In the genomic region with DNA sequence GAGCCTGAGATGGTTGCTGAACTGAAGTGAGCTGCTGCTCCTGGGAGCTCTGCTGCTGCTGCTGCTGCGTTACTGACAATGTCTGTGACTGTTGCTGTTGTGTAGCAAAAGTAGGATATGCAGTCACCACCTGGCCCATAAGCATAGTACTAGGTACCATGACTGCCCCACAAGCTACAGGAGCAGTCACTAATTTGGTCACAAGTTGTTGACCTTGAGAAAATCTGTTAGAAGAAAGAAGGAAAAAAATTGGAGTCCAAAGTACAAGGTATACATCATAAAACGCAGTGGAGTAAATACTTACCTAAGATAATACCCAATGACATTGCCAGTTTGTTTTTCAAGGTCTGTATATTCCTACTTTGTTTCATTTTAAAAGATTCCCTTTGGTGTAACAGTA, we compare ENCODE assay signal across 23 cellular contexts. TPM values are rescaled to one million over a fixed set of nuclear protein-coding genes. Genes with fewer than 3 reads are reported as not detected.
DNase-seq lines count a peak whose midpoint lies in the region; ATAC-seq and TF ChIP-seq lines count a peak whose summit lies in the region.
"Had no signal": no experiment of that assay in that cellular context is flagged by ENCODE, and none has a peak within 500 bp of the region (broad histone marks: within the 10 kb centered on the region; RNA-seq: fewer than 3 reads in every experiment).

No MANE protein-coding gene starts in this region.

- peaks cover 5% of the 10 kb centered on the region for H4K20me1 ChIP-seq in osteoblast (ENCODE audit: insufficient read depth, low read length)

- H3K9ac ChIP-seq in duodenal mucosa (ENCODE audit: low read depth in 1 of 2, low read length in 2 of 2) = no peak overlapping the region
- no peak overlapping the region for H3K9ac ChIP-seq in mesendoderm (ENCODE audit: low read length)

- no peak overlapping the region for H2BK15ac ChIP-seq in mesendoderm (replicated peaks; ENCODE audit: low read depth)

- no peak for ATAC-seq in stimulated activated naive CD8-positive, alpha-beta T cell treated with anti-CD3 and anti-CD28 coated beads, Interleukin-15, Interleukin-2, amounts not matched to agents 100 U/mL and 50 U/mL, for 24 hours
- no peak for ATAC-seq in HG03342 (IDR thresholded peaks at IDR 0.05; ENCODE audit: unreplicated experiment)
- ATAC-seq: naive thymus-derived CD8-positive, alpha-beta T cell; sciatic nerve had no signal

- H3K27ac Mint-ChIP-seq in stimulated activated naive CD8-positive, alpha-beta T cell treated with anti-CD3 and anti-CD28 coated beads, Interleukin-15, Interleukin-2, amounts not matched to agents 100 ng/mL and 50 ng/mL, for 24 hours = peak overlapping the region; percentile 37
- H3K27ac Mint-ChIP-seq: activated naive CD8-positive, alpha-beta T cell treated with anti-CD3 and anti-CD28 coated beads for 36 hours had no signal

- H3K36me3 Mint-ChIP-seq in stimulated activated naive CD8-positive, alpha-beta T cell treated with anti-CD3 and anti-CD28 coated beads, Interleukin-15, Interleukin-2, amounts not matched to agents 100 ng/mL and 50 ng/mL, for 24 hours (ENCODE audit: low read depth) = peaks cover 63% of the 10 kb centered on the region

- H3K23ac ChIP-seq in mesendoderm (ENCODE audit: low read length) = no peak overlapping the region

- H3K4me2 ChIP-seq in osteoblast (ENCODE audit: insufficient read depth, low read length) = no peak overlapping the region
- H3K4me2 ChIP-seq in mesendoderm (ENCODE audit: low read length) = no peak overlapping the region
- H3K4me2 ChIP-seq: PC-9 had no signal

- TF ChIP-seq CTCF in osteoblast (IDR thresholded peaks at IDR 0.05; ENCODE audit: extremely low read depth, low read depth, low read length) = no peak

- H3K56ac ChIP-seq in mesendoderm (ENCODE audit: low read length) = no peak overlapping the region

- no peak overlapping the region for H4K5ac ChIP-seq in mesendoderm (ENCODE audit: low read length)

- no peaks in the 10 kb centered on the region for H3K9me3 Mint-ChIP-seq in stimulated activated naive CD8-positive, alpha-beta T cell treated with anti-CD3 and anti-CD28 coated beads, Interleukin-15, Interleukin-2, amounts not matched to agents 100 ng/mL and 50 ng/mL, for 24 hours
- H3K9me3 Mint-ChIP-seq: activated naive CD8-positive, alpha-beta T cell treated with anti-CD3 and anti-CD28 coated beads for 36 hours; naive thymus-derived CD8-positive, alpha-beta T cell had no signal

- H2BK5ac ChIP-seq in mesendoderm (ENCODE audit: low read length) = no peak overlapping the region

- H3K4me3 ChIP-seq in duodenal mucosa (ENCODE audit: low read depth in 1 of 2, low read length in 2 of 2) (no peak overlapping the region), osteoblast (ENCODE audit: insufficient read depth, low read length) (no peak overlapping the region), mesendoderm (ENCODE audit: low read length) (no peak overlapping the region)
- H3K4me3 ChIP-seq: PC-9 had no signal

- H2BK120ac ChIP-seq in mesendoderm (ENCODE audit: low read depth, low read length) = no peak overlapping the region

- no peak overlapping the region for H4K8ac ChIP-seq in mesendoderm (ENCODE audit: low read depth, low read length)

- no peaks in the 10 kb centered on the region for H3K27me3 Mint-ChIP-seq in stimulated activated naive CD8-positive, alpha-beta T cell treated with anti-CD3 and anti-CD28 coated beads, Interleukin-15, Interleukin-2, amounts not matched to agents 100 ng/mL and 50 ng/mL, for 24 hours
- H3K27me3 Mint-ChIP-seq: activated naive CD8-positive, alpha-beta T cell treated with anti-CD3 and anti-CD28 coated beads for 36 hours; naive thymus-derived CD8-positive, alpha-beta T cell had no signal

- H3K27ac ChIP-seq in duodenal mucosa (ENCODE audit: low read depth, low read length) (peak overlapping the region; percentile 6), osteoblast (ENCODE audit: low read depth, low read length) (peak overlapping the region; percentile 47), mesendoderm (ENCODE audit: low read depth, low read length) (no peak overlapping the region)
- H3K27ac ChIP-seq: PC-9 had no signal

- no peak overlapping the region for H3K4ac ChIP-seq in mesendoderm (ENCODE audit: low read depth, low read length)

- H3K79me1 ChIP-seq in mesendoderm (ENCODE audit: low read length) = no peaks in the 10 kb centered on the region

- H3K4me1 ChIP-seq in duodenal mucosa (ENCODE audit: control insufficient read depth in 1 of 2, insufficient read depth in 2 of 2, low read length in 2 of 2) = peaks cover 11 to 28% of the 10 kb centered on the region in 2 donors
- H3K4me1 ChIP-seq in osteoblast (ENCODE audit: insufficient read depth, low read length) = peaks cover 9% of the 10 kb centered on the region
- no peaks in the 10 kb centered on the region for H3K4me1 ChIP-seq in mesendoderm (ENCODE audit: control insufficient read depth, low read depth, low read length)
- H3K4me1 ChIP-seq: BE2C had no signal

- peaks cover 21% of the 10 kb centered on the region for H3K4me1 Mint-ChIP-seq in stimulated activated naive CD8-positive, alpha-beta T cell treated with anti-CD3 and anti-CD28 coated beads, Interleukin-15, Interleukin-2, amounts not matched to agents 100 ng/mL and 50 ng/mL, for 24 hours (ENCODE audit: low read depth)

- no peak overlapping the region for H2AK5ac ChIP-seq in mesendoderm (ENCODE audit: low read length)

- no peak overlapping the region for H3K18ac ChIP-seq in mesendoderm (ENCODE audit: low read length)

- no peak overlapping the region for H3K4me3 Mint-ChIP-seq in stimulated activated naive CD8-positive, alpha-beta T cell treated with anti-CD3 and anti-CD28 coated beads, Interleukin-15, Interleukin-2, amounts not matched to agents 100 ng/mL and 50 ng/mL, for 24 hours
- H3K4me3 Mint-ChIP-seq: activated naive CD8-positive, alpha-beta T cell treated with anti-CD3 and anti-CD28 coated beads for 36 hours; naive thymus-derived CD8-positive, alpha-beta T cell had no signal

- no peaks in the 10 kb centered on the region for H3K27me3 ChIP-seq in duodenal mucosa (ENCODE audit: control insufficient read depth in 1 of 2, insufficient read depth in 2 of 2, low read length in 2 of 2)
- no peaks in the 10 kb centered on the region for H3K27me3 ChIP-seq in osteoblast (ENCODE audit: insufficient read depth, low read length)
- H3K27me3 ChIP-seq in mesendoderm (ENCODE audit: insufficient read depth, low read length, poor library complexity) = no peaks in the 10 kb centered on the region
- H3K27me3 ChIP-seq: BE2C had no signal

- no peak overlapping the region for H2AFZ ChIP-seq in osteoblast (ENCODE audit: low read length)
- H2AFZ ChIP-seq: PC-9 had no signal

- no CpG with 5 or more reads among the region's 2 CpGs for WGBS in mesendoderm (ENCODE audit: extremely low coverage, insufficient coverage, low lambda C conversion rate)

- no peaks in the 10 kb centered on the region for H3K9me3 ChIP-seq in duodenal mucosa (ENCODE audit: control insufficient read depth in 1 of 2, low read length in 2 of 2)
- no peaks in the 10 kb centered on the region for H3K9me3 ChIP-seq in osteoblast (ENCODE audit: low read depth, low read length)
- H3K9me3 ChIP-seq: BE2C had no signal

- DNase-seq in stimulated activated naive CD8-positive, alpha-beta T cell treated with anti-CD3 and anti-CD28 coated beads, Interleukin-15, Interleukin-2, amounts not matched to agents 100 U/mL and 50 U/mL, for 24 hours = no peak
- DNase-seq in osteoblast (ENCODE audit: insufficient read length, low spot score, missing footprints) = no peak
- no peak for DNase-seq in NCI-H1048 (lab: John Stamatoyannopoulos, UW)
- no peak for DNase-seq in mesendoderm
- DNase-seq in GOT3 (lab: John Stamatoyannopoulos, UW) = no peak
- DNase-seq: activated CD4-positive, alpha-beta T cell treated with anti-CD3 and anti-CD28 coated beads, Interleukin-2, amount 50 U/mL, for 48 hours; activated CD4-positive, CD25-positive, alpha-beta regulatory T cell; activated CD8-positive, alpha-beta memory T cell treated with anti-CD3 and anti-CD28 coated beads, Interleukin-2, amount 50 U/mL, for 4 hours; activated effector memory CD4-positive, alpha-beta T cell treated with Interleukin-2 at 50 U/mL for 16 hours; activated naive CD8-positive, alpha-beta T cell treated with anti-CD3 and anti-CD28 coated beads for 36 hours; BE2C; effector CD4-positive, alpha-beta T cell; erythroblast; head of caudate nucleus; KG1; naive thymus-derived CD8-positive, alpha-beta T cell; NCI-H524; PC-9; SHP77 had no signal

- H3K36me3 ChIP-seq in duodenal mucosa (ENCODE audit: control insufficient read depth in 1 of 2, insufficient read depth in 2 of 2, low read length in 2 of 2) (peaks cover 24 to 43% of the 10 kb centered on the region in 2 donors), osteoblast (ENCODE audit: insufficient read depth, low read length) (peaks cover 55% of the 10 kb centered on the region), mesendoderm (ENCODE audit: control insufficient read depth, insufficient read depth, low read length) (no peaks in the 10 kb centered on the region)

- H3K79me2 ChIP-seq in osteoblast (ENCODE audit: insufficient read depth, low read length) = peaks cover 5% of the 10 kb centered on the region
- no peaks in the 10 kb centered on the region for H3K79me2 ChIP-seq in mesendoderm (ENCODE audit: control insufficient read depth, insufficient read depth, low read length)

RNA-seq across cellular contexts. Expression of a gene that starts 42.6 kb away (rescaled TPM):
- 151 and 163 TPM in 2 replicates for total RNA-seq in osteoblast
- 56.3 TPM for polyA plus RNA-seq in mesendoderm (2013, experiment 1 of 2)
- polyA plus RNA-seq in mesendoderm (2013, experiment 2 of 2) = 55.1 TPM
